In genomic region chr10:87855247-87855646, GRCh38 we compare ENCODE assay signal across 1 cellular context. TPM values are rescaled to one million over a fixed set of nuclear protein-coding genes. Genes with fewer than 3 reads are reported as not detected.
"Had no signal": no experiment of that assay in that cellular context is flagged by ENCODE, and none has a peak within 500 bp of the region (broad histone marks: within the 10 kb centered on the region; RNA-seq: fewer than 3 reads in every experiment).

No MANE protein-coding gene starts in this region.

RNA-seq across cellular contexts. Expression of gene KLLN, which starts 8.1 kb away (rescaled TPM):
- total RNA-seq: ascending aorta had no signal
